In genomic region chr1:109090415-109091195, GRCh38 we compare ENCODE assay signal across 1 cellular context.
TF ChIP-seq lines count a peak whose summit lies in the region.

Gene TMEM167B (plus strand): TSS chr1:109090764. CDS start chr1:109090873, 109 bp downstream.

TF ChIP-seq in K562, 482 proteins besides CTCF, POLR2A, EP300 and RAD21 (continued from another document and continues in another):
- TF ChIP-seq RREB1 (CRISPR knock-in tag; IDR thresholded peaks at IDR 0.05) (peak; percentile 89; the same call in 1 of the 2 replicates), CTBP1 (IDR thresholded peaks at IDR 0.05; ENCODE audit: borderline replicate concordance) (no peak; the same call in 1 of the 2 replicates), FOSL1 (tag; conservative IDR thresholded peaks at IDR 0.05) (peak; percentile 71), XRCC3 (IDR thresholded peaks at IDR 0.05) (no peak), SMARCB1 (IDR thresholded peaks at IDR 0.05; ENCODE audit: insufficient read length, low read depth) (no peak), MTA3 (IDR thresholded peaks at IDR 0.05; ENCODE audit: borderline replicate concordance) (peak; percentile 72; the same call in 1 of the 2 replicates), SAFB (IDR thresholded peaks at IDR 0.05; ENCODE audit: borderline replicate concordance, low read depth, low read length) (no peak), TCFL5 (CRISPR knock-in tag; conservative IDR thresholded peaks at IDR 0.05) (no peak), RBM25 (IDR thresholded peaks at IDR 0.05; ENCODE audit: low read depth, low read length, severe bottlenecking) (no peak), ZNF408 (CRISPR knock-in tag; IDR thresholded peaks at IDR 0.05; ENCODE audit: low read depth) (no peak), TRIM25 (IDR thresholded peaks at IDR 0.05; ENCODE audit: borderline replicate concordance) (no peak), NCOA6 (IDR thresholded peaks at IDR 0.05) (peak; percentile 82; the same call in 1 of the 2 replicates), ATF1 (CRISPR knock-in tag; IDR thresholded peaks at IDR 0.05) (peak; percentile 72), ATF1 (tag; IDR thresholded peaks at IDR 0.05) (peak; percentile 98), ZNF311 (CRISPR knock-in tag; IDR thresholded peaks at IDR 0.05) (no peak), E2F8 (IDR thresholded peaks at IDR 0.05; ENCODE audit: low read depth, partially characterized antibody) (peak; percentile 65), ELF4 (CRISPR knock-in tag; IDR thresholded peaks at IDR 0.05) (no peak), AFF1 (IDR thresholded peaks at IDR 0.05; ENCODE audit: low read depth in 1 of 2, partially characterized antibody in 2 of 2) (peak in 1 of 2 experiments; percentile 81), ATF6 (CRISPR knock-in tag; IDR thresholded peaks at IDR 0.05) (no peak), GATAD2B (IDR thresholded peaks at IDR 0.05; ENCODE audit: borderline replicate concordance) (no peak), NKRF (IDR thresholded peaks at IDR 0.05; ENCODE audit: borderline replicate concordance) (peak; percentile 93), RHOXF2B (CRISPR knock-in tag; conservative IDR thresholded peaks at IDR 0.05) (no peak), KLF10 (CRISPR knock-in tag; IDR thresholded peaks at IDR 0.05) (no peak), NONO (IDR thresholded peaks at IDR 0.05; ENCODE audit: low read depth in 2 of 2, low read length in 1 of 2) (peak in 1 of 2 experiments; percentile 78; a peak in 2 of 4 replicates), RNF2 (IDR thresholded peaks at IDR 0.05) (peak; percentile 89; the same call in 1 of the 2 replicates), GTF2A2 (tag; IDR thresholded peaks at IDR 0.05) (no peak; the same call in none of the 2 replicates), ZNF224 (CRISPR knock-in tag; IDR thresholded peaks at IDR 0.05) (no peak), SRSF9 (IDR thresholded peaks at IDR 0.05; ENCODE audit: borderline replicate concordance, low read depth, low read length) (no peak), TCF15 (CRISPR knock-in tag; IDR thresholded peaks at IDR 0.05) (no peak), SRSF1 (IDR thresholded peaks at IDR 0.05; ENCODE audit: low read depth, low read length) (no peak)
